ENCODE assay signal across 8 cellular contexts in the genomic region with DNA sequence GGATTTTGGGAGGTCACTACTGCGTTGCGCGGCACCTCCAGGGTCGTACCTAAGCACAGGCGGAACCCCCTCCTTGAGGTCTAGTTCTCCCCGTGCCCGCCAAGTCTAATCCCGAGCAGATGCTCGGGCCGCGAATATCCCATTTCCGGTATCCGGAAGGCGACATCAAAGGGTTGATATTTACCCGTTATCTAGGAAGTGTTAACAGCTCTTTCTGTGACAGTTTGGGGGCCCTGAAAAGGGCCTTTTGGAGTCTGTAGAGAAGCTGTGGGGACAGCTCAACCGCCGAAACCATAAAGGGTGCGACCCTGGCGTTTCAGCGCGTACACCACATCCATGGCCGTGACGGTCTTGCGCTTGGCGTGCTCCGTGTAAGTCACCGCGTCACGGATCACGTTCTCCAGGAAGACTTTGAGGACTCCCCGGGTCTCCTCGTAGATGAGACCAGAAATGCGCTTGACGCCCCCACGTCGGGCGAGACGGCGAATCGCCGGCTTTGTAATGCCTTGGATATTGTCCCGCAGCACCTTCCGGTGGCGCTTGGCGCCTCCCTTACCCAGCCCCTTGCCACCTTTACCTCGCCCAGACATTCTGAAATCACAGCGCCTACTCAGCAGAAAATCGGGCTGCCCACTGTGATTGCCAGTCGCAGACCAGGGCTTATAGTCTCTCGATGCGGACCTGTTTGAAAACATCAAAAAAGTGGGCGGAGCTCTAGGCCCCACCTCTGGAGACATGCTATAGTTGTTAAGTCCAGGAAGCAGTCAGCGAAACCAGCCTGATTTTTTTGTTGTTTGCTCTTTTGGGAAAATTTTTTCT. TPM values are rescaled to one million over a fixed set of nuclear protein-coding genes. Genes with fewer than 3 reads are reported as not detected.
DNase-seq lines count a peak whose midpoint lies in the region; ATAC-seq, FAIRE-seq and TF ChIP-seq lines count a peak whose summit lies in the region.

No MANE protein-coding gene starts in this region.

- 2% methylated on average over 53 of the region's 53 CpGs for WGBS in hepatocyte (ENCODE audit: low lambda C conversion rate, missing lambda C conversion rate)
- WGBS in aorta, 2 donors, result 0% methylated on average over 53 of the region's 53 CpGs

- H3K9me3 ChIP-seq in ascending aorta (peaks cover 0 to 6% of the 10 kb centered on the region in 2 donors), hepatocyte (ENCODE audit: low read depth) (no peaks in the 10 kb centered on the region), aorta (ENCODE audit: control insufficient read depth, low read length) (no peaks in the 10 kb centered on the region)

- peak; percentile 88 for FAIRE-seq in GM12891 (lab: Jason Lieb, UNC)

- no peaks in the 10 kb centered on the region for H3K9me2 ChIP-seq in hepatocyte (replicated peaks; ENCODE audit: insufficient read depth)

- TF ChIP-seq CTCF in ascending aorta (IDR thresholded peaks at IDR 0.05), result no peak
- no peak for TF ChIP-seq CTCF in hepatocyte (IDR thresholded peaks at IDR 0.05; ENCODE audit: poor library complexity)

- peaks cover 0 to 7% of the 10 kb centered on the region in 2 donors for H3K4me1 ChIP-seq in ascending aorta
- H3K4me1 ChIP-seq in hepatocyte (ENCODE audit: insufficient read depth), result peaks cover 14% of the 10 kb centered on the region
- peaks cover 7% of the 10 kb centered on the region for H3K4me1 ChIP-seq in rectal smooth muscle tissue (ENCODE audit: control insufficient read depth, insufficient read depth, low read length)
- no peaks in the 10 kb centered on the region for H3K4me1 ChIP-seq in aorta (ENCODE audit: control insufficient read depth in 1 of 2, insufficient read depth in 2 of 2, low read length in 2 of 2)

- peak overlapping the region; percentile 15 for H2AFZ ChIP-seq in hepatocyte

- intact Hi-C loops in ascending aorta (cut with DNase I), result loop anchor here (5.0 to 10.0 kb wide), 5 partner anchors 177 to 1673 kb away; partner anchors contain the start of gene ATF7IP
- intact Hi-C loops in aorta (cut with DNase I), result loop anchor here (5.0 to 10.0 kb wide), 2 partner anchors 72 to 1876 kb away; partner anchors contain the start of genes ART4 (in 1 of the 2) and GPRC5A (in 1 of the 2)

- H3K79me2 ChIP-seq in hepatocyte, result peaks cover 71% of the 10 kb centered on the region

- peak; percentile 99 for TF ChIP-seq POLR2A in GM12891 (IDR thresholded peaks at IDR 0.05; ENCODE audit: low read depth, low read length)

- H4K20me1 ChIP-seq in hepatocyte (ENCODE audit: insufficient read depth, poor library complexity, severe bottlenecking), result peaks cover 30% of the 10 kb centered on the region

- H3K4me2 ChIP-seq in hepatocyte, result peak overlapping the region; percentile 73

- peak overlapping the region; percentile 100 for H3K9ac ChIP-seq in rectal smooth muscle tissue (ENCODE audit: low read length)

- H3K27me3 ChIP-seq in ascending aorta, result no peaks in the 10 kb centered on the region
- H3K27me3 ChIP-seq in hepatocyte, result no peaks in the 10 kb centered on the region
- H3K27me3 ChIP-seq in rectal smooth muscle tissue (ENCODE audit: control insufficient read depth, insufficient read depth, low read length), result no peaks in the 10 kb centered on the region
- H3K27me3 ChIP-seq in aorta (ENCODE audit: control insufficient read depth in 1 of 2, insufficient read depth in 2 of 2, low read length in 1 of 2), result no peaks in the 10 kb centered on the region

- DNase-seq in GM12891 (ENCODE audit: insufficient read length, low spot score), result no peak
- peak; percentile 92 for DNase-seq in NCI-H146 treated with DMSO at 0.1 percent for 48 hours (lab: John Stamatoyannopoulos, UW; ENCODE audit: unreplicated experiment)
- DNase-seq in T-helper 2 cell, result peak; percentile 71 to 97 (median 90)
- DNase-seq in ascending aorta (ENCODE audit: low spot score in 2 of 2), result peak; percentile 95 to 98
- DNase-seq in hepatocyte (ENCODE audit: low spot score), result peak; percentile 96
- peak; percentile 94 to 95 for DNase-seq in aorta

- H3K36me3 ChIP-seq in ascending aorta, result peaks cover 0 to 8% of the 10 kb centered on the region in 2 donors
- no peaks in the 10 kb centered on the region for H3K36me3 ChIP-seq in hepatocyte (replicated peaks; ENCODE audit: insufficient read depth, low read depth)
- H3K36me3 ChIP-seq in rectal smooth muscle tissue (ENCODE audit: control insufficient read depth, insufficient read depth, low read length), result peaks cover 2% of the 10 kb centered on the region
- H3K36me3 ChIP-seq in aorta (ENCODE audit: control insufficient read depth in 1 of 2, insufficient read depth in 2 of 2, low read length in 1 of 2), result no peaks in the 10 kb centered on the region

- ATAC-seq in HG02870 (IDR thresholded peaks at IDR 0.05; ENCODE audit: unreplicated experiment), result peak; percentile 19
- ATAC-seq in aorta (ENCODE audit: low FRiP score), result peak; percentile 88

- H3K4me3 ChIP-seq in ascending aorta, result peak overlapping the region; percentile 75 to 81
- H3K4me3 ChIP-seq in hepatocyte, result peak overlapping the region; percentile 60
- peak overlapping the region; percentile 100 for H3K4me3 ChIP-seq in rectal smooth muscle tissue (ENCODE audit: low read length)
- peak overlapping the region; percentile 71 to 94 for H3K4me3 ChIP-seq in aorta (ENCODE audit: low read length in 2 of 2)

- H3K27ac ChIP-seq in ascending aorta (peak overlapping the region; percentile 88 to 98), hepatocyte (peak overlapping the region; percentile 90), rectal smooth muscle tissue (ENCODE audit: low read depth, low read length) (peak overlapping the region; percentile 98), aorta (ENCODE audit: low read depth in 1 of 2, low read length in 2 of 2) (peak overlapping the region; percentile 92 to 98)

TF ChIP-seq in GM12891, 5 proteins besides CTCF, POLR2A, EP300 and RAD21:
- peak; percentile 94 for TF ChIP-seq TAF1 (IDR thresholded peaks at IDR 0.05; ENCODE audit: low read depth, low read length)
- peak; percentile 99 for TF ChIP-seq POLR2AphosphoS5 (IDR thresholded peaks at IDR 0.05; ENCODE audit: low read depth, low read length)
- TF ChIP-seq PAX5 (IDR thresholded peaks at IDR 0.05; ENCODE audit: insufficient read depth, low read length, severe bottlenecking), result no peak
- no peak for TF ChIP-seq SPI1 (IDR thresholded peaks at IDR 0.05; ENCODE audit: low read depth, low read length)
- TF ChIP-seq POU2F2 (IDR thresholded peaks at IDR 0.05; ENCODE audit: low read depth, low read length), result peak; percentile 95
TF ChIP-seq in GM12891: peak in this region for 3.

RNA-seq across cellular contexts. Expression of gene WBP11, which starts 32.6 kb away (rescaled TPM):
- polyA plus RNA-seq in GM12891 (2012; ENCODE audit: low read depth, missing spikeins), result 46.2 TPM
- total RNA-seq in ascending aorta, result 6.7 TPM
- total RNA-seq in hepatocyte, result 22.8 and 26.6 TPM in 2 replicates
- polyA plus RNA-seq in hepatocyte, result 39.3 and 54.2 TPM in 2 replicates
- 10 to 100 TPM; 43.2 to 44.7 TPM for total RNA-seq in aorta
- 10 to 100 TPM; 16.9 TPM for polyA plus RNA-seq in aorta

RNA-seq across cellular contexts. Expression of gene C12orf60, which starts 32.8 kb away (rescaled TPM):
- polyA plus RNA-seq in GM12891 (2012; ENCODE audit: low read depth, missing spikeins), result 1.9 TPM
- total RNA-seq in ascending aorta, result not detected
- 1.5 and 2.3 TPM in 2 replicates for total RNA-seq in hepatocyte
- polyA plus RNA-seq in hepatocyte, result 0.17 and 2.0 TPM in 2 replicates
- total RNA-seq in aorta, result 1 to 10 TPM in 1 of 2 donors, under 1 TPM in 1; 0.91 to 1.1 TPM
- polyA plus RNA-seq in aorta, result 1 to 10 TPM in 1 of 2 donors, under 1 TPM in 1; 0.56 to 1.9 TPM

RNA-seq across cellular contexts. Expression of gene SMCO3, which starts 43.3 kb away (rescaled TPM):
- polyA plus RNA-seq in GM12891 (2012; ENCODE audit: low read depth, missing spikeins), result 0.10 TPM
- total RNA-seq in ascending aorta (2.1 TPM), hepatocyte (1.7 and 3.2 TPM in 2 replicates), aorta (1 to 10 TPM in 1 of 2 donors, under 1 TPM in 1; 0.26 to 1.0 TPM)
- polyA plus RNA-seq in hepatocyte (1.4 and 2.9 TPM in 2 replicates), aorta (1 to 10 TPM in 1 of 2 donors, under 1 TPM in 1; 0.88 to 3.0 TPM)
